16 cellular contexts compared by ENCODE assay signal in the genomic region with DNA sequence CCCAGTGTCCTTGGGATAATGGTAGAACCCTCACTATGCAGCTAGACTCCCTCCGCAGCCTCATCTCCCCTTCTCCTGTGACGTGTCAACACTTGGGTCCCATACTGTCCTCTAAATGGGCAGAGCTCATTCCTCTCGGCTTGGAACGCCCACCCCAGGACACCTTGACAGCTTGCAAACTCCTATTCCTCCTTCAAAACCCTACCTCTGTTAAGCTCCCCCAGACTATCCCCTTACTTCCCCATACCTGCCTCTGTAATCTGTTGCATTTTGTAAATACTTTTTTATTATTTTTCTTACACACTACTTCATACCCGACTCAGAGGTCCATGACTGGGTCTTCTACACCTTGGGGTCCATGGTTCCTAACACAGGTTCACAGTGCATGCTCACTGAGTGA.
"Had no signal": no experiment of that assay in that cellular context is flagged by ENCODE, and none has a peak within 500 bp of the region (broad histone marks: within the 10 kb centered on the region; RNA-seq: fewer than 3 reads in every experiment).

No MANE protein-coding gene starts in this region.

- H3K36me3 ChIP-seq: neural progenitor cell, pancreas, sigmoid colon, thyroid gland had no signal

- DNase-seq: activated CD4-positive, CD25-positive, alpha-beta regulatory T cell treated with anti-CD3 and anti-CD28 coated beads, Interleukin-2, amount 50 U/mL, for 72 hours; activated naive CD4-positive, alpha-beta T cell treated with anti-CD3 and anti-CD28 coated beads for 36 hours; activated T-cell treated with anti-CD3 and anti-CD28 coated beads for 4 hours; central memory CD4-positive, alpha-beta T cell; effector CD4-positive, alpha-beta T cell; naive B cell; pancreas; sigmoid colon; stimulated activated CD4-positive, alpha-beta T cell treated with anti-CD3 and anti-CD28 coated beads, Interleukin-2, amount 100 ng/mL, for 24 hours; thyroid gland had no signal

- H3K4me3 ChIP-seq: coronary artery, gastroesophageal sphincter, lung, neural progenitor cell, pancreas, sigmoid colon, thyroid gland had no signal

- H3K9me3 ChIP-seq: gastroesophageal sphincter, pancreas, sigmoid colon, thyroid gland had no signal

- H3K4me1 ChIP-seq: pancreas had no signal

- H3K27me3 ChIP-seq: gastroesophageal sphincter, neural progenitor cell, pancreas, sigmoid colon, thyroid gland had no signal

- ATAC-seq: activated T-helper 17 cell treated with anti-CD3 and anti-CD28 coated beads, Interleukin-2, amount 50 U/mL, for 72 hours; gastroesophageal sphincter; left colon; pancreas had no signal

- H3K27ac ChIP-seq: coronary artery, gastroesophageal sphincter, neural progenitor cell, pancreas, sigmoid colon, thyroid gland had no signal
